ENCODE assay signal across 10 cellular contexts in genomic region chr2:230751062-230751461, GRCh38.
DNase-seq lines count a peak whose midpoint lies in the region; ATAC-seq lines count a peak whose summit lies in the region.
"Had no signal": no experiment of that assay in that cellular context is flagged by ENCODE, and none has a peak within 500 bp of the region (broad histone marks: within the 10 kb centered on the region; RNA-seq: fewer than 3 reads in every experiment).

No MANE protein-coding gene starts in this region.

- H3K9me3 Mint-ChIP-seq in activated T-cell treated with anti-CD3 and anti-CD28 coated beads, Interleukin-2, amount 50 U/mL, for 24 hours = no peaks in the 10 kb centered on the region
- no peaks in the 10 kb centered on the region for H3K9me3 Mint-ChIP-seq in central memory CD8-positive, alpha-beta T cell

- no peak overlapping the region for H3K4me3 Mint-ChIP-seq in activated T-cell treated with anti-CD3 and anti-CD28 coated beads, Interleukin-2, amount 50 U/mL, for 24 hours
- H3K4me3 Mint-ChIP-seq in central memory CD8-positive, alpha-beta T cell = no peak overlapping the region

- no peaks in the 10 kb centered on the region for H3K27me3 Mint-ChIP-seq in activated T-cell treated with anti-CD3 and anti-CD28 coated beads, Interleukin-2, amount 50 U/mL, for 24 hours
- no peaks in the 10 kb centered on the region for H3K27me3 Mint-ChIP-seq in central memory CD8-positive, alpha-beta T cell

- peak; percentile 83 for ATAC-seq in HG03520 (IDR thresholded peaks at IDR 0.05; ENCODE audit: unreplicated experiment)
- ATAC-seq in central memory CD8-positive, alpha-beta T cell (replicated peaks; ENCODE audit: extremely low read depth, poor library complexity, severe bottlenecking) = peak; percentile 58

- peaks cover 69% of the 10 kb centered on the region for H3K36me3 Mint-ChIP-seq in activated T-cell treated with anti-CD3 and anti-CD28 coated beads, Interleukin-2, amount 50 U/mL, for 24 hours (ENCODE audit: low read depth)
- H3K36me3 Mint-ChIP-seq in central memory CD8-positive, alpha-beta T cell (ENCODE audit: insufficient read depth) = peaks cover 14% of the 10 kb centered on the region

- H3K4me3 ChIP-seq in skeletal muscle cell (ENCODE audit: low read depth, low read length) = no peak overlapping the region

- peaks cover 75% of the 10 kb centered on the region for H3K4me1 Mint-ChIP-seq in activated T-cell treated with anti-CD3 and anti-CD28 coated beads, Interleukin-2, amount 50 U/mL, for 24 hours (ENCODE audit: low read depth)
- peaks cover 74% of the 10 kb centered on the region for H3K4me1 Mint-ChIP-seq in central memory CD8-positive, alpha-beta T cell

- DNase-seq in activated T-cell treated with anti-CD3 and anti-CD28 coated beads, Interleukin-2, amount 50 U/mL, for 24 hours = no peak
- DNase-seq in activated T-cell treated with anti-CD3 and anti-CD28 coated beads for 4 hours (no peak), skeletal muscle cell (ENCODE audit: low read depth) (peak; percentile 60), SKM-1 treated with dmso at 0.1 percent for 144 hours (lab: John Stamatoyannopoulos, UW; ENCODE audit: unreplicated experiment) (no peak), islet precursor cell (no peak)
- DNase-seq in central memory CD8-positive, alpha-beta T cell (ENCODE audit: low spot score in 2 of 2) = no peak
- DNase-seq in activated CD4-positive, alpha-beta T cell treated with anti-CD3 and anti-CD28 coated beads, Interleukin-2, amount 50 U/mL, for 4 hours = no peak
- DNase-seq: anterior cingulate cortex, NCI-H146 had no signal

- H3K27ac Mint-ChIP-seq in activated T-cell treated with anti-CD3 and anti-CD28 coated beads, Interleukin-2, amount 50 U/mL, for 24 hours = peak overlapping the region; percentile 41
- H3K27ac Mint-ChIP-seq in central memory CD8-positive, alpha-beta T cell (ENCODE audit: low read depth) = peak overlapping the region; percentile 26
